ENCODE assay signal across 22 cellular contexts in the genomic region with DNA sequence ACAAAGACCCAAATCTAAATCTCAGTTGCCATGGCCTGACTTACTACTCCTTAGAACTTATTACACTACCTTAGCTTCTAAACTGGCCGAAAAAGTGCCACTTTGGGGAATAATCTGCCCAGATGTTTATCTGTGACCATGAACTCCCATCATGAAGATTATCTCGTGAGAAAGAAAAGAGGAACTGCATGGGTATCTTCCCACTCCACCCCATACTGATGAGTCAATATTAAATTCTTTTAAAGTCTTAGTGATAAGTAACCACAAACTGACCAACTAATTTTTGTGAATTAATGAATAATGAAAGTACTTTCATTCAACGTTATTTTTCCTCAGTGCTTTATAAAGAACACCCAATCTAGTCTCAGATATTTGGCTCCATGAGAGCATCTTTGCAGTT.
"Had no signal": no experiment of that assay in that cellular context is flagged by ENCODE, and none has a peak within 500 bp of the region (broad histone marks: within the 10 kb centered on the region; RNA-seq: fewer than 3 reads in every experiment).

No MANE protein-coding gene starts in this region.

- H3K27ac ChIP-seq: colonic mucosa, tibial artery had no signal

- H3K4me1 ChIP-seq: colonic mucosa, tibial artery had no signal

- H3K4me1 Mint-ChIP-seq: activated CD4-positive, alpha-beta T cell treated with anti-CD3 and anti-CD28 coated beads, Interleukin-2, amount 10 ng/mL, durations not matched to agents 7 days and 5 days; activated naive CD8-positive, alpha-beta T cell treated with anti-CD3 and anti-CD28 coated beads, Interleukin-2, amount 50 U/mL, for 24 hours; central memory CD8-positive, alpha-beta T cell; mesothelial cell of epicardium had no signal

- H3K36me3 ChIP-seq: colonic mucosa, tibial artery had no signal

- H3K27me3 ChIP-seq: colonic mucosa, tibial artery had no signal

- H3K27me3 Mint-ChIP-seq: activated CD4-positive, alpha-beta T cell treated with anti-CD3 and anti-CD28 coated beads, Interleukin-2, amount 10 ng/mL, durations not matched to agents 7 days and 5 days; activated naive CD8-positive, alpha-beta T cell treated with anti-CD3 and anti-CD28 coated beads, Interleukin-2, amount 50 U/mL, for 24 hours; activated T-cell treated with anti-CD3 and anti-CD28 coated beads, Interleukin-2, amount 50 U/mL, for 24 hours had no signal

- H3K4me3 ChIP-seq: colonic mucosa, lung, tibial artery had no signal

- ATAC-seq: activated CD4-positive, CD25-positive, alpha-beta regulatory T cell treated with anti-CD3 and anti-CD28 coated beads, Interleukin-2, amount 50 U/mL, for 24 hours; activated CD8-positive, alpha-beta T cell treated with anti-CD3 and anti-CD28 coated beads, Interleukin-2, amount 10 ng/mL, durations not matched to agents 7 days and 5 days; activated naive CD8-positive, alpha-beta T cell treated with anti-CD3 and anti-CD28 coated beads, Interleukin-2, amount 50 U/mL, for 24 hours; left lobe of liver; natural killer cell treated with Interleukin-12 subunit alpha and Interleukin-12 subunit beta and Interleukin-15 and Interleukin-18, amount 100 ng/mL, for 72 hours had no signal

- H3K4me3 Mint-ChIP-seq: activated CD4-positive, alpha-beta T cell treated with anti-CD3 and anti-CD28 coated beads, Interleukin-2, amount 10 ng/mL, durations not matched to agents 7 days and 5 days; activated CD8-positive, alpha-beta T cell treated with anti-CD3 and anti-CD28 coated beads, Interleukin-2, amount 10 ng/mL, durations not matched to agents 7 days and 5 days; activated naive CD4-positive, alpha-beta T cell treated with anti-CD3 and anti-CD28 coated beads for 36 hours; activated naive CD8-positive, alpha-beta T cell treated with anti-CD3 and anti-CD28 coated beads, Interleukin-2, amount 50 U/mL, for 24 hours; activated T-cell treated with anti-CD3 and anti-CD28 coated beads, Interleukin-2, amount 50 U/mL, for 24 hours; central memory CD8-positive, alpha-beta T cell; mesothelial cell of epicardium; natural killer cell treated with Interleukin-12 subunit alpha and Interleukin-12 subunit beta and Interleukin-15 and Interleukin-18, amount 100 ng/mL, for 72 hours; T-helper 2 cell treated with Interferon-gamma antibody and Interleukin-4, amounts not matched to agents 5 μg/mL and 100 μg/mL, for 36 hours had no signal

- H3K27ac Mint-ChIP-seq: activated CD4-positive, alpha-beta T cell treated with anti-CD3 and anti-CD28 coated beads, Interleukin-2, amount 10 ng/mL, durations not matched to agents 7 days and 5 days; activated CD8-positive, alpha-beta T cell treated with anti-CD3 and anti-CD28 coated beads, Interleukin-2, amount 10 ng/mL, durations not matched to agents 7 days and 5 days; activated naive CD4-positive, alpha-beta T cell treated with anti-CD3 and anti-CD28 coated beads for 36 hours; activated naive CD8-positive, alpha-beta T cell treated with anti-CD3 and anti-CD28 coated beads, Interleukin-2, amount 50 U/mL, for 24 hours; activated T-cell treated with anti-CD3 and anti-CD28 coated beads, Interleukin-2, amount 50 U/mL, for 24 hours; mesothelial cell of epicardium; natural killer cell treated with Interleukin-12 subunit alpha and Interleukin-12 subunit beta and Interleukin-15 and Interleukin-18, amount 100 ng/mL, for 72 hours; T-helper 2 cell treated with Interferon-gamma antibody and Interleukin-4, amounts not matched to agents 5 μg/mL and 100 μg/mL, for 36 hours had no signal

- H3K36me3 Mint-ChIP-seq: mesothelial cell of epicardium; natural killer cell treated with Interleukin-12 subunit alpha and Interleukin-12 subunit beta and Interleukin-15 and Interleukin-18, amount 100 ng/mL, for 72 hours had no signal

- DNase-seq: activated CD4-positive, alpha-beta T cell treated with anti-CD3 and anti-CD28 coated beads, Interleukin-2, amount 10 ng/mL, durations not matched to agents 7 days and 5 days; activated CD8-positive, alpha-beta T cell treated with anti-CD3 and anti-CD28 coated beads, Interleukin-2, amount 10 ng/mL, durations not matched to agents 7 days and 5 days; activated naive CD4-positive, alpha-beta T cell treated with anti-CD3 and anti-CD28 coated beads for 36 hours; activated naive CD8-positive, alpha-beta T cell treated with anti-CD3 and anti-CD28 coated beads, Interleukin-2, amount 50 U/mL, for 24 hours; activated T-cell treated with anti-CD3 and anti-CD28 coated beads, Interleukin-2, amount 50 U/mL, for 24 hours; aorta; colonic mucosa; erythroblast; foreskin melanocyte; head of caudate nucleus; stimulated activated naive CD4-positive, alpha-beta T cell treated with Interleukin-2 at 50 U/mL for 16 hours; substantia nigra; tibial artery had no signal

- H3K9me3 ChIP-seq: colonic mucosa, tibial artery had no signal

- FAIRE-seq: endometrium, keratinocyte had no signal

- H3K9me3 Mint-ChIP-seq: activated CD4-positive, alpha-beta T cell treated with anti-CD3 and anti-CD28 coated beads, Interleukin-2, amount 10 ng/mL, durations not matched to agents 7 days and 5 days; activated naive CD4-positive, alpha-beta T cell treated with anti-CD3 and anti-CD28 coated beads for 36 hours; activated T-cell treated with anti-CD3 and anti-CD28 coated beads, Interleukin-2, amount 50 U/mL, for 24 hours; central memory CD8-positive, alpha-beta T cell; mesothelial cell of epicardium; T-helper 2 cell treated with Interferon-gamma antibody and Interleukin-4, amounts not matched to agents 5 μg/mL and 100 μg/mL, for 36 hours had no signal
